ENCODE assay signal across 8 cellular contexts in the genomic region with DNA sequence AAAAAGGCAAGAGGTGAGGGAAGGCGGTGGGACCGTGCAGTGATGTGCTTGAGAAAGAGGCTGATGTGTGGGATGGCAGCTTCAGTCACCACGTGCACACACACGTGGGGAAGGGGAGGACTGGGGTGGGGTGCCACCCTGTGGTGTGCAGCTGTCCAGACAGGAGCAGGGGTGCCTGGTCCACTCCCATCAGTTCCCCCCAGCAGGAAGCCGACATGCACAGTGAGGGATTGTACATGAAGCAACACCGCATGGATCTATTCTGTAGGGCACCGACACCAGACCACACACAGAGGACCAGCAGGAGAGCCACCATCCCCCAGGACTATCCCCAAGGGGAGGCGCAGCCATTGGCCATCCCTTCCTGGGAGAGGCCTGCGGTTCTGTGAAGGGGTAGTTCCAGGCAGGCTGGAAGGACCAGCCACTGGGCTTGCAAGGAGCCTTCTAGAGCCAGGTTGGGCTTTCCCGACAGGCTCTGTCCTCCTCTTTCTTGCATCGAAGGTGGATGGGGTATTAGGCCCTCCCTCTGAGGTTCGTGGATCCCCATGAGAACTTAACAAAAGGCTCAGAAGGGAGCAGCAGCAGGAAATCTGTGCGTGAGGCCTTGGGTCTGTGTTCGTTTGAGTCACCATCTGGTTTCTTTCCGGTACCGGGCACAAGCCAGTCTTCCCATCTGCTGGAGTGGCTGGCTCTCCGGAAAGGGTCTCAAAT. TPM values are rescaled to one million over a fixed set of nuclear protein-coding genes. Genes with fewer than 3 reads are reported as not detected.
A peak's percentile ranks its signal among the peaks of the same experiment; 100 is the strongest.
DNase-seq lines count a peak whose midpoint lies in the region; ATAC-seq and TF ChIP-seq lines count a peak whose summit lies in the region.

No MANE protein-coding gene starts in this region.

- H3K4me3 ChIP-seq in tibial artery = no peak overlapping the region

- POLR2A ChIA-PET in activated CD8-positive, alpha-beta T cell treated with anti-CD3 and anti-CD28 coated beads for 36 hours (lab: Charles Lee) = no interaction called here
- POLR2A ChIA-PET in activated CD8-positive, alpha-beta T cell treated with anti-CD3 and anti-CD28 coated beads, Interleukin-2, amount 10 ng/mL, durations not matched to agents 7 days and 5 days (lab: Charles Lee) = no interaction called here

- peak overlapping the region; percentile 81 to 83 for H3K27ac ChIP-seq in tibial artery

- intact Hi-C loops in activated CD8-positive, alpha-beta T cell treated with anti-CD3 and anti-CD28 coated beads for 36 hours (cut with micrococcal nuclease) = loop anchor here (5.0 kb wide), 2 partner anchors 92 to 128 kb away; no protein-coding TSS in a partner anchor
- intact Hi-C loops in tibial artery (cut with DNase I; ENCODE audit: low total_unique reads) = loop anchor here (2.0 to 10.0 kb wide), 3 partner anchors 91 to 262 kb away; a partner anchor contains a TSS

- peaks cover 0 to 4% (median 0%) of the 10 kb centered on the region in 3 donors for H3K36me3 ChIP-seq in tibial artery

- CTCF ChIA-PET in activated CD8-positive, alpha-beta T cell treated with anti-CD3 and anti-CD28 coated beads for 36 hours (lab: Charles Lee) = interaction anchor here (0.6 to 2.3 kb wide), 21 partner anchors 8 to 140 kb away, joined by 3 to 26 read pairs (median 4); no protein-coding TSS in a partner anchor
- CTCF ChIA-PET in activated CD8-positive, alpha-beta T cell treated with anti-CD3 and anti-CD28 coated beads, Interleukin-2, amount 10 ng/mL, durations not matched to agents 7 days and 5 days (lab: Charles Lee) = interaction anchor here (0.6 to 1.9 kb wide), 16 partner anchors 9 to 419 kb away, joined by 3 to 34 read pairs (median 4); no protein-coding TSS in a partner anchor

- no peak overlapping the region for H3K27ac Mint-ChIP-seq in activated CD8-positive, alpha-beta T cell treated with anti-CD3 and anti-CD28 coated beads for 36 hours
- H3K27ac Mint-ChIP-seq in activated CD8-positive, alpha-beta T cell treated with anti-CD3 and anti-CD28 coated beads, Interleukin-2, amount 10 ng/mL, durations not matched to agents 7 days and 5 days = no peak overlapping the region

- H3K9me3 ChIP-seq in tibial artery = no peaks in the 10 kb centered on the region

- H3K4me1 ChIP-seq in tibial artery = peaks cover 0 to 54% (median 44%) of the 10 kb centered on the region in 4 donors

- no peaks in the 10 kb centered on the region for H3K27me3 ChIP-seq in tibial artery

- H3K4me1 Mint-ChIP-seq in activated CD8-positive, alpha-beta T cell treated with anti-CD3 and anti-CD28 coated beads for 36 hours (ENCODE audit: low read depth) = peaks cover 7% of the 10 kb centered on the region
- H3K4me1 Mint-ChIP-seq in activated CD8-positive, alpha-beta T cell treated with anti-CD3 and anti-CD28 coated beads, Interleukin-2, amount 10 ng/mL, durations not matched to agents 7 days and 5 days (ENCODE audit: low read depth) = peaks cover 18% of the 10 kb centered on the region

- H3K9me3 Mint-ChIP-seq in activated CD8-positive, alpha-beta T cell treated with anti-CD3 and anti-CD28 coated beads for 36 hours = no peaks in the 10 kb centered on the region
- no peaks in the 10 kb centered on the region for H3K9me3 Mint-ChIP-seq in activated CD8-positive, alpha-beta T cell treated with anti-CD3 and anti-CD28 coated beads, Interleukin-2, amount 10 ng/mL, durations not matched to agents 7 days and 5 days (ENCODE audit: insufficient read depth)

- DNase-seq in activated CD8-positive, alpha-beta T cell treated with anti-CD3 and anti-CD28 coated beads for 36 hours = peak; percentile 13
- DNase-seq in activated CD8-positive, alpha-beta T cell treated with anti-CD3 and anti-CD28 coated beads, Interleukin-2, amount 10 ng/mL, durations not matched to agents 7 days and 5 days = no peak
- DNase-seq in SK-N-DZ (ENCODE audit: low spot score) (peak; percentile 60), hepatic stellate cell (ENCODE audit: low spot score) (peak; percentile 84), tibial artery (peak in 1 of 2 donors; percentile 77), NCI-H526 treated with DMSO at 0.1 percent for 48 hours (lab: John Stamatoyannopoulos, UW) (no peak), cerebellar nuclear complex (lab: John Stamatoyannopoulos, UW) (no peak), OCI-M2 (lab: John Stamatoyannopoulos, UW; ENCODE audit: unreplicated experiment) (no peak)

- ATAC-seq in activated CD8-positive, alpha-beta T cell treated with anti-CD3 and anti-CD28 coated beads for 36 hours = no peak
- no peak for ATAC-seq in activated CD8-positive, alpha-beta T cell treated with anti-CD3 and anti-CD28 coated beads, Interleukin-2, amount 10 ng/mL, durations not matched to agents 7 days and 5 days

- TF ChIP-seq CTCF in activated CD8-positive, alpha-beta T cell treated with anti-CD3 and anti-CD28 coated beads for 36 hours (IDR thresholded peaks at IDR 0.05) = no peak
- peak in 1 of 2 experiments; percentile 11 for TF ChIP-seq CTCF in tibial artery (IDR thresholded peaks at IDR 0.05)

- no peaks in the 10 kb centered on the region for H3K36me3 Mint-ChIP-seq in activated CD8-positive, alpha-beta T cell treated with anti-CD3 and anti-CD28 coated beads for 36 hours (ENCODE audit: low read depth)
- no peaks in the 10 kb centered on the region for H3K36me3 Mint-ChIP-seq in activated CD8-positive, alpha-beta T cell treated with anti-CD3 and anti-CD28 coated beads, Interleukin-2, amount 10 ng/mL, durations not matched to agents 7 days and 5 days (ENCODE audit: low read depth)

- peaks cover 7% of the 10 kb centered on the region for H3K27me3 Mint-ChIP-seq in activated CD8-positive, alpha-beta T cell treated with anti-CD3 and anti-CD28 coated beads for 36 hours
- peaks cover 22% of the 10 kb centered on the region for H3K27me3 Mint-ChIP-seq in activated CD8-positive, alpha-beta T cell treated with anti-CD3 and anti-CD28 coated beads, Interleukin-2, amount 10 ng/mL, durations not matched to agents 7 days and 5 days (ENCODE audit: low read depth)

- H3K4me3 Mint-ChIP-seq in activated CD8-positive, alpha-beta T cell treated with anti-CD3 and anti-CD28 coated beads for 36 hours = no peak overlapping the region
- H3K4me3 Mint-ChIP-seq in activated CD8-positive, alpha-beta T cell treated with anti-CD3 and anti-CD28 coated beads, Interleukin-2, amount 10 ng/mL, durations not matched to agents 7 days and 5 days = no peak overlapping the region

RNA-seq across cellular contexts. Expression of a gene that starts 59.7 kb away (rescaled TPM):
- 1 to 10 TPM; 2.7 to 2.8 TPM for total RNA-seq in activated CD8-positive, alpha-beta T cell treated with anti-CD3 and anti-CD28 coated beads for 36 hours
- total RNA-seq in activated CD8-positive, alpha-beta T cell treated with anti-CD3 and anti-CD28 coated beads, Interleukin-2, amount 10 ng/mL, durations not matched to agents 7 days and 5 days = 1 to 10 TPM; 7.3 to 7.8 TPM
- polyA plus RNA-seq in SK-N-DZ (2014; cell fraction: cytosol; rRNA removed) = 10.4 and 13.9 TPM in 2 replicates
- polyA plus RNA-seq in SK-N-DZ (2014; cell fraction: nucleus; rRNA removed) = 24.4 TPM in 2 replicates

Comparison
In these comparisons a context has a peak if more than half of its experiments do, and no peak if none do; other contexts are left out.
1. DNase-seq: peak in activated CD8-positive, alpha-beta T cell treated with anti-CD3 and anti-CD28 coated beads for 36 hours (single experiment), SK-N-DZ (single experiment) and hepatic stellate cell (single experiment); none in activated CD8-positive, alpha-beta T cell treated with anti-CD3 and anti-CD28 coated beads, Interleukin-2, amount 10 ng/mL, durations not matched to agents 7 days and 5 days (single experiment), NCI-H526 treated with DMSO at 0.1 percent for 48 hours (single experiment), cerebellar nuclear complex (0 of 2) and OCI-M2 (single experiment).